8 cellular contexts compared by ENCODE assay signal in genomic region chr5:76401801-76402250, GRCh38. TPM values are rescaled to one million over a fixed set of nuclear protein-coding genes. Genes with fewer than 3 reads are reported as not detected.
DNase-seq lines count a peak whose midpoint lies in the region; ATAC-seq and TF ChIP-seq lines count a peak whose summit lies in the region.

No MANE protein-coding gene starts in this region.

- peak; percentile 38 to 41 for DNase-seq in activated T-cell treated with anti-CD3 and anti-CD28 coated beads, Interleukin-2, amount 50 U/mL, for 48 hours
- DNase-seq in vagina (ENCODE audit: extremely low spot score in 2 of 2) (no peak), NCI-H2171 (lab: John Stamatoyannopoulos, UW) (no peak), kidney tubule cell (ENCODE audit: low spot score) (no peak), NCI-H748 (lab: John Stamatoyannopoulos, UW; ENCODE audit: unreplicated experiment) (no peak)

- H3K9me3 ChIP-seq in mononuclear cell (ENCODE audit: low read depth, low read length), result no peaks in the 10 kb centered on the region
- H3K9me3 ChIP-seq in vagina, result no peaks in the 10 kb centered on the region

- H3K4me1 ChIP-seq in mononuclear cell (ENCODE audit: insufficient read depth, low read length), result peaks cover 47% of the 10 kb centered on the region
- peaks cover 17% of the 10 kb centered on the region for H3K4me1 ChIP-seq in vagina

- no peak overlapping the region for H3K27ac ChIP-seq in vagina

- no peak for TF ChIP-seq POLR2A in vagina (IDR thresholded peaks at IDR 0.05)

- no peaks in the 10 kb centered on the region for H3K27me3 ChIP-seq in mononuclear cell (ENCODE audit: insufficient read depth, low read length)
- H3K27me3 ChIP-seq in vagina, result no peaks in the 10 kb centered on the region

- no peaks in the 10 kb centered on the region for H3K36me3 ChIP-seq in vagina

- intact Hi-C loops in vagina (cut with DNase I), result no loop called here

- ATAC-seq in GM18868 (IDR thresholded peaks at IDR 0.05; ENCODE audit: unreplicated experiment) (peak; percentile 19), HG03135 (IDR thresholded peaks at IDR 0.05; ENCODE audit: unreplicated experiment) (peak; percentile 27)

- TF ChIP-seq CTCF in vagina (IDR thresholded peaks at IDR 0.05), result no peak

- H3K4me3 ChIP-seq in mononuclear cell (ENCODE audit: low read length) (peak overlapping the region; percentile 75), vagina (peak overlapping the region; percentile 51 to 52)

RNA-seq across cellular contexts. Expression of gene IQGAP2, which starts 1.3 kb away (rescaled TPM):
- 75.0 TPM for total RNA-seq in mononuclear cell
- total RNA-seq in vagina, result 8.6 TPM

Comparison
In these comparisons a context has a peak if more than half of its experiments do, and no peak if none do; other contexts are left out.
1. DNase-seq: peak in activated T-cell treated with anti-CD3 and anti-CD28 coated beads, Interleukin-2, amount 50 U/mL, for 48 hours (2 of 2); none in vagina (0 of 2), NCI-H2171 (single experiment), kidney tubule cell (single experiment) and NCI-H748 (single experiment).